In the genomic region with DNA sequence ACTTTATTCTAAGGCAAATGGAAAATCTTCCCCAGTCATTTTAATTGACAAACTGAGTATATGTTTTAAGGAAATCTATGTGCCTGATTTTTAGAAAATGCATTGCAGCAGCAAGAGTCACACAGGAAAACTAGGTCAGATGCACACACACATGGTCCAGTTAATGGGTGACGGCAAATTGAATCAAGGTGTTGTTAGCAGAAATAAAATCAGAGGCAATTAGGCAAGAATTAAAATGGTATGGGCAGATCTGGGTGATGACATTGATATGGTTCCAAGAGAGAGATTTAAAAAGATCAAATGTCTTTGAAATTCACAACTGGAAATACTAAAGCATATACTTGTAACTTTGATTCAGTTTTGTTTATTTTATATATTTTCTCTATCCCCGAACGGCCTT, we compare ENCODE assay signal across 7 cellular contexts.
"Had no signal": no experiment of that assay in that cellular context is flagged by ENCODE, and none has a peak within 500 bp of the region (broad histone marks: within the 10 kb centered on the region; RNA-seq: fewer than 3 reads in every experiment).

No MANE protein-coding gene starts in this region.

- H3K4me3 Mint-ChIP-seq: IgD-negative memory B cell had no signal

- ATAC-seq: HepG2, K562 had no signal

- DNase-seq: IMR-90, KBM-7, KG1 had no signal

- H3K9me3 Mint-ChIP-seq: IgD-negative memory B cell had no signal

- H3K4me3 ChIP-seq: K562 had no signal

- H3K4me1 Mint-ChIP-seq: IgD-negative memory B cell had no signal

- H3K36me3 Mint-ChIP-seq: IgD-negative memory B cell had no signal

- H3K27ac Mint-ChIP-seq: IgD-negative memory B cell had no signal

- H3K27ac ChIP-seq: HL-60 had no signal

- H3K27me3 Mint-ChIP-seq: IgD-negative memory B cell had no signal
